Comparison of ENCODE assay signal across 11 cellular contexts in the genomic region with DNA sequence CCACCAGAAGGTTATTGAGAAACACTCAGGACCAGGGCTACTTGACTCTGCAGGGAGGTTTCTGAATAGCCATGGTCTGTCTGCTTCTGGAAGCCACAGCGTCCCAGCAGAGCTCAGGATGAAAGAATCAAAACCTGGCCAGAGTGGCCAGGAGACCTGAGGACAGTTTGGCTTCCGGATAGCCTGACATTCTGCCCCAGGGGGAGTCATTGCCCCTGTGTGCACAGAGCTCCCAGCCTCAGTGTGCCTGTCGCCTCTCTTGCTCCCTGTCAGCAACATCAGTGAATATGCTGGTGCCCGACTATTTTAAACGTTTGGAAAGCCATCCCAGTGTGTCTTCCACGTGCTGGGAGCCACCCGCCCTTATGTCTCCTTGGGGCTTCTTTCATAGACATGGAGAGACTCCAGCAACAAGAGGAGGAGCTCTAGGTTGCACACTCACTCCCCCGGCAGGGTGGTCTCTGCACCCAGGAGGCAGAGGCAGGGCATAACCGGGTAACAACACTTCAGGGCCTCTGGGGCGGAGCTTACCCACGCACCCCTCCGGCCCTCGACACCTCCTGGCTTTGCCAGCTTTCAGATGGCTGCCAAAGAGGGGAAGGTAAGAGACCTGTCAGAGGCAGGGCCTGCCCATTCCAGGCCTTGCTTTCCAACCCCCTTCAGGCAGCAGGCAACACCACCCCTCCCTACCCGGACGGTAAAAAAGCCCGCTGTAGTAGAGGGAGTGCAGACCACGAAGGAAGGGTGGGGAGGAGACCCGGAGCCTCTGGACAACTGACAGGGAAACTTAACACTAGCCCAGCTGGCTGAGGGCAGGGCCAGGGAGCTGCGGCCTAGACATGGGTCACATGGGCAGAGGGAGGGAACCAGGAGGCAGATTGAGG.
DNase-seq lines count a peak whose midpoint lies in the region; ATAC-seq lines count a peak whose summit lies in the region.
"Had no signal": no experiment of that assay in that cellular context is flagged by ENCODE, and none has a peak within 500 bp of the region (broad histone marks: within the 10 kb centered on the region; RNA-seq: fewer than 3 reads in every experiment).

No MANE protein-coding gene starts in this region.

- peak; percentile 10 for DNase-seq in NCI-H2196 (lab: John Stamatoyannopoulos, UW; ENCODE audit: unreplicated experiment)
- no peak for DNase-seq in NCI-H2196 treated with DMSO at 0.1 percent for 48 hours (lab: John Stamatoyannopoulos, UW; ENCODE audit: unreplicated experiment)
- DNase-seq in NCI-H2171 (lab: John Stamatoyannopoulos, UW): peak; percentile 73
- DNase-seq in left kidney (ENCODE audit: low read depth, low spot score): peak; percentile 93
- peak; percentile 10 for DNase-seq in stimulated activated CD8-positive, alpha-beta memory T cell treated with anti-CD3 and anti-CD28 coated beads, Interleukin-4, amount 100 ng/mL, for 48 hours
- DNase-seq in SHP77 treated with DMSO at 0.1 percent for 48 hours (lab: John Stamatoyannopoulos, UW): no peak
- DNase-seq: NCI-H1694 treated with DMSO at 0.1 percent for 48 hours; occipital lobe; stimulated activated naive CD8-positive, alpha-beta T cell treated with anti-CD3 and anti-CD28 coated beads, Interleukin-15, Interleukin-2, amounts not matched to agents 100 U/mL and 50 U/mL, for 24 hours had no signal

- no peak for ATAC-seq in GM21529 (IDR thresholded peaks at IDR 0.05; ENCODE audit: unreplicated experiment)
- ATAC-seq in HG03457 (IDR thresholded peaks at IDR 0.05; ENCODE audit: unreplicated experiment): no peak
- ATAC-seq: stimulated activated naive CD8-positive, alpha-beta T cell treated with anti-CD3 and anti-CD28 coated beads, Interleukin-15, Interleukin-2, amounts not matched to agents 100 U/mL and 50 U/mL, for 24 hours had no signal

Comparison
In these comparisons a context has a peak if more than half of its experiments do, and no peak if none do; other contexts are left out.
1. DNase-seq: peak in NCI-H2196 (single experiment), NCI-H2171 (single experiment), left kidney (single experiment) and stimulated activated CD8-positive, alpha-beta memory T cell treated with anti-CD3 and anti-CD28 coated beads, Interleukin-4, amount 100 ng/mL, for 48 hours (single experiment); none in NCI-H2196 treated with DMSO at 0.1 percent for 48 hours (single experiment) and SHP77 treated with DMSO at 0.1 percent for 48 hours (single experiment).